Comparison of ENCODE assay signal across 1 cellular context in genomic region chr1:36109041-36109679, GRCh38.
TF ChIP-seq lines count a peak whose summit lies in the region.

No MANE protein-coding gene starts in this region.

TF ChIP-seq in SK-N-SH, 30 proteins besides CTCF, POLR2A, EP300 and RAD21:
- no peak for TF ChIP-seq USF1 (IDR thresholded peaks at IDR 0.05; ENCODE audit: borderline replicate concordance, low read depth)
- no peak for TF ChIP-seq FOSL2 (IDR thresholded peaks at IDR 0.05; ENCODE audit: borderline replicate concordance, low read depth)
- TF ChIP-seq FOXM1 (IDR thresholded peaks at IDR 0.05; ENCODE audit: low read depth): no peak
- TF ChIP-seq YY1 (IDR thresholded peaks at IDR 0.05; ENCODE audit: low read depth): no peak
- no peak for TF ChIP-seq NRF1 (IDR thresholded peaks at IDR 0.05; ENCODE audit: low read depth, low read length)
- no peak for TF ChIP-seq MXI1 (IDR thresholded peaks at IDR 0.05; ENCODE audit: low read depth, low read length)
- TF ChIP-seq SMC3 (IDR thresholded peaks at IDR 0.05; ENCODE audit: low read depth, low read length): no peak
- TF ChIP-seq EZH2phosphoT487 (IDR thresholded peaks at IDR 0.05; ENCODE audit: borderline replicate concordance, low read depth): no peak
- TF ChIP-seq SIN3A (IDR thresholded peaks at IDR 0.05; ENCODE audit: borderline replicate concordance, low read depth, low read length): no peak
- no peak for TF ChIP-seq TEAD4 (IDR thresholded peaks at IDR 0.05; ENCODE audit: borderline replicate concordance, insufficient read depth)
- TF ChIP-seq IRF3 (IDR thresholded peaks at IDR 0.05; ENCODE audit: low read depth, low read length): no peak
- TF ChIP-seq GABPA (IDR thresholded peaks at IDR 0.05; ENCODE audit: low read depth): no peak
- TF ChIP-seq GATA2 (CRISPR knock-in tag; IDR thresholded peaks at IDR 0.05): no peak
